8 cellular contexts compared by ENCODE assay signal in the genomic region with DNA sequence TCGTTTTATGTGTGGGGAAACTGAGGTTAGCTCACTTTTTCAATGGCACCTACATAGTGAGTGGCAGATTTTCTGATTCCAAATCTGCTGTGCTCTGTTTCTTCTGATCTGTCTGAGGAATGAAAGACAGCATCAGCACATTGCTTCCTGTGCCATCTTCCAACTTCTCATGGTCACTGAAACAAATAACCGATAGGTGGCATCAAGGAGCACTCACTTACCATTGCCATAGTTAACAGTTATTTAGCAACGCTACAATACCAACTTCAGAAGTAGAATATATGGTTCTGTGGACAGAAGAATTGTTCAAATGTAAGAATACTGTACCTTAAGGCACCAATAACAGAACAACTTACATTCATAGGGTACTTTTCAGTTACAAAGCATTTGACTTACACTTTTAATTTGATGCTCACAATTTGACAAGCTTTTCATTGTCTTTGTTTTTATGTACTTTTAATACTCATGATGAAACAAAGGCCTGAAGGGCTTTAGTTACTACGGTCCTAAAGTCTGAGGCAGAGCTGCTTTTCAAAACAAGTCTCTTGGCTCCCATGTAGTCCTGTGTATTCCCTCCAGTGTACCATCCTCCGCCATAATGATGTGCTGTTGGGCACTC.
DNase-seq lines count a peak whose midpoint lies in the region; ATAC-seq and TF ChIP-seq lines count a peak whose summit lies in the region.

No MANE protein-coding gene starts in this region.

- H3K4me1 Mint-ChIP-seq in effector memory CD8-positive, alpha-beta T cell (ENCODE audit: low read depth in 2 of 2): peaks cover 2 to 10% of the 10 kb centered on the region in 2 donors
- peaks cover 26% of the 10 kb centered on the region for H3K4me1 Mint-ChIP-seq in mesothelial cell of epicardium

- ATAC-seq in GM21786 (IDR thresholded peaks at IDR 0.05; ENCODE audit: unreplicated experiment): peak; percentile 62
- peak; percentile 26 for ATAC-seq in effector memory CD8-positive, alpha-beta T cell (replicated peaks)

- no peak overlapping the region for H3K27ac Mint-ChIP-seq in effector memory CD8-positive, alpha-beta T cell
- no peak overlapping the region for H3K27ac Mint-ChIP-seq in mesothelial cell of epicardium

- DNase-seq in ELR (ENCODE audit: low read depth): peak; percentile 59
- DNase-seq in NCI-H82 (lab: John Stamatoyannopoulos, UW): peak; percentile 65
- DNase-seq in effector memory CD8-positive, alpha-beta T cell: peak; percentile 1 to 6 (median 5)
- no peak for DNase-seq in mesothelial cell of epicardium (ENCODE audit: low spot score in 2 of 2, unreplicated experiment in 2 of 2)
- no peak for DNase-seq in UCSD-AML1 (lab: John Stamatoyannopoulos, UW; ENCODE audit: unreplicated experiment)
- no peak for DNase-seq in HuH-7.5 (ENCODE audit: low spot score)
- DNase-seq in GDM1 (lab: John Stamatoyannopoulos, UW): no peak

- H3K9me3 Mint-ChIP-seq in effector memory CD8-positive, alpha-beta T cell: no peaks in the 10 kb centered on the region
- H3K9me3 Mint-ChIP-seq in mesothelial cell of epicardium: peaks cover 11% of the 10 kb centered on the region

- TF ChIP-seq CTCF in mesothelial cell of epicardium (IDR thresholded peaks at IDR 0.05; ENCODE audit: unreplicated experiment): peak; percentile 22

- no peak overlapping the region for H3K4me3 Mint-ChIP-seq in effector memory CD8-positive, alpha-beta T cell
- no peak overlapping the region for H3K4me3 Mint-ChIP-seq in mesothelial cell of epicardium

- H3K36me3 Mint-ChIP-seq in effector memory CD8-positive, alpha-beta T cell (ENCODE audit: insufficient read depth): no peaks in the 10 kb centered on the region
- H3K36me3 Mint-ChIP-seq in mesothelial cell of epicardium: peaks cover 3% of the 10 kb centered on the region

- no peaks in the 10 kb centered on the region for H3K27me3 Mint-ChIP-seq in effector memory CD8-positive, alpha-beta T cell
- H3K27me3 Mint-ChIP-seq in mesothelial cell of epicardium (ENCODE audit: low read depth): no peaks in the 10 kb centered on the region

Comparison
In these comparisons a context has a peak if more than half of its experiments do, and no peak if none do; other contexts are left out.
1. DNase-seq: peak in ELR (single experiment), NCI-H82 (single experiment) and effector memory CD8-positive, alpha-beta T cell (3 of 3); none in mesothelial cell of epicardium (0 of 2), UCSD-AML1 (single experiment), HuH-7.5 (single experiment) and GDM1 (single experiment).